In genomic region chr7:117764031-117764430, GRCh38 we compare ENCODE assay signal across 21 cellular contexts.
"Had no signal": no experiment of that assay in that cellular context is flagged by ENCODE, and none has a peak within 500 bp of the region (broad histone marks: within the 10 kb centered on the region; RNA-seq: fewer than 3 reads in every experiment).

No MANE protein-coding gene starts in this region.

- H3K27me3 ChIP-seq: ovary, right atrium auricular region, right lobe of liver, stomach, testis, thyroid gland, transverse colon, upper lobe of left lung, vagina had no signal

- H3K9me3 ChIP-seq: left ventricle myocardium inferior, mucosa of descending colon, ovary, right atrium auricular region, right lobe of liver, stomach, testis, thyroid gland, transverse colon, upper lobe of left lung, vagina had no signal

- DNase-seq: islet precursor cell; left ventricle myocardium inferior; midbrain; mucosa of descending colon; naive thymus-derived CD4-positive, alpha-beta T cell; ovary; right lobe of liver; stimulated activated CD4-positive, alpha-beta T cell treated with anti-CD3 and anti-CD28 coated beads, Interleukin-1b, Interleukin-23, amount 100 ng/mL, for 48 hours; stimulated activated CD4-positive, alpha-beta T cell treated with anti-CD3 and anti-CD28 coated beads, Interleukin-2, amount 100 ng/mL, for 48 hours; stimulated activated naive B cell treated with anti-CD40 and anti-IgM and Interleukin-4, amounts not matched to agents 10 μg/mL and 1 μg/mL and 100 μg/mL, for 72 hours; stimulated activated naive CD8-positive, alpha-beta T cell treated with anti-CD3 and anti-CD28 coated beads, Interleukin-15, Interleukin-2, amounts not matched to agents 100 U/mL and 50 U/mL, for 24 hours; stomach; testis; thyroid gland; transverse colon; upper lobe of left lung had no signal

- H3K27ac ChIP-seq: left ventricle myocardium inferior, ovary, right atrium auricular region, right lobe of liver, stomach, testis, thyroid gland, transverse colon, upper lobe of left lung, vagina had no signal

- H3K4me1 ChIP-seq: left ventricle myocardium inferior, right atrium auricular region, right lobe of liver, stomach, testis, transverse colon, upper lobe of left lung, vagina had no signal

- H3K4me2 ChIP-seq: smooth muscle cell had no signal

- ATAC-seq: mucosa of descending colon; naive thymus-derived CD4-positive, alpha-beta T cell; natural killer cell treated with Interleukin-12 subunit alpha and Interleukin-12 subunit beta and Interleukin-15 and Interleukin-18, amount 100 ng/mL, for 72 hours; right lobe of liver; stimulated activated naive B cell treated with anti-CD40 and anti-IgM and Interleukin-4, amounts not matched to agents 10 μg/mL and 1 μg/mL and 100 μg/mL, for 72 hours; stimulated activated naive CD8-positive, alpha-beta T cell treated with anti-CD3 and anti-CD28 coated beads, Interleukin-15, Interleukin-2, amounts not matched to agents 100 U/mL and 50 U/mL, for 24 hours had no signal

- H3K36me3 ChIP-seq: left ventricle myocardium inferior, ovary, right lobe of liver, thyroid gland, upper lobe of left lung had no signal

- H3K4me3 ChIP-seq: left ventricle myocardium inferior, lung, mucosa of descending colon, ovary, right atrium auricular region, right lobe of liver, smooth muscle cell, stomach, testis, thyroid gland, transverse colon, upper lobe of left lung, vagina had no signal
